ENCODE assay signal across 13 cellular contexts in the genomic region with DNA sequence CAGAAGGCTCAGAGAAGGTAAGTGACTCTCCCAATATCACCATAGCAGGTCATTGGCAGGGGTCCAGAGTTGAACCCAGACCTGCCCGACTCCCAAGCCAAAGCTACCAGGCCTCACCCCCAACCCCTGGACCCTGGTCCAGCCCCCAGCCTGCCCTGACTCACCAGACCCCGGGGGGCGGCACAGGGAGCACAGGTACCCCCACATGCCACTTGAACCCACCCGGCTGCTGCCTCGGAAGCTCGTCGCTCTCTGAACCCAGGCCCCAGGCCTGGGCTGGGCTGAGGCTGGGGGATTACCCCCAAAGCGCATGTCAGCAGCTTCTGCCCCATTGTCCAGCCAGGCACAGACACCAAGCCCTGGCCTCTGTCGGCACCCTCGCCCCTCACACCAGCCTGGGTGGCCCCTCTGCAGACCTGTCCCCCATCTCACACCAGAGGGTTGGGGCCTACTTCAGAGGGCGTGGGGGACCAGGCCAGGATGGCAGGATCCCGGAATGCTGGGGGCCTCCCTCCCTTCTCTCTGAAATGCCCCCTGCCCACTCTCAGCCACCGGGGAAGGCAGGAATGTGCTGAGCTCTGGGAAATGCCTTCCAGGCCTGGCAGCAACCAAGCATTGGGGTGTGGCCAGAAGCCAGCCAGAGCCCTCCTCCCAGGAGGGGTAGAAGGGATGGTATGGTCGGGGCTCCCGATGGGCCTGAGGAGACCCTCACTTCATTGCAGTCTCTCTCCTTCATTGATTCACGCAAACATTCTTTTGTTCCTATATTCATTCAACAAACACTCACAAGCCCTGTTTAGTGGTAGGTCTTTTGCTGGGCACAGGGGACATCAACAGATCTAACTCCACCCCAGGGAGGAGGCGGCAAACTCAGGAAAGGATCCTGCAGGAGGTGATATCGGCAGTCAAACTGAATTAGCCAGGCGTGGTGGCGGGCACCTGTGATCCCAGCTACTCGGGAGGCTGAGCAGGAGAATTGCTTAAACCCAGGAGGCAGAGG. TPM values are rescaled to one million over a fixed set of nuclear protein-coding genes. Genes with fewer than 3 reads are reported as not detected.
A peak's percentile ranks its signal among the peaks of the same experiment; 100 is the strongest.
DNase-seq lines count a peak whose midpoint lies in the region; ATAC-seq and TF ChIP-seq lines count a peak whose summit lies in the region.
"Had no signal": no experiment of that assay in that cellular context is flagged by ENCODE, and none has a peak within 500 bp of the region (broad histone marks: within the 10 kb centered on the region; RNA-seq: fewer than 3 reads in every experiment).

No MANE protein-coding gene starts in this region.

- H3K4me3 ChIP-seq in H7 (ENCODE audit: insufficient read depth, low read depth, low read length) (no peak overlapping the region), mammary epithelial cell (replicated peaks in 1 of 3; ENCODE audit: insufficient read depth in 1 of 3, low read depth in 2 of 3, low read length in 3 of 3) (no peak overlapping the region)
- H3K4me3 ChIP-seq: gastroesophageal sphincter, GM23248 had no signal

- H3K36me3 ChIP-seq in H7 (replicated peaks; ENCODE audit: control insufficient read depth, insufficient read depth, low read length) (no peaks in the 10 kb centered on the region), mammary epithelial cell (ENCODE audit: insufficient read depth, low read length) (no peaks in the 10 kb centered on the region)
- H3K36me3 ChIP-seq: gastroesophageal sphincter had no signal

- H3K27me3 Mint-ChIP-seq in osteocyte (ENCODE audit: unreplicated experiment) = no peaks in the 10 kb centered on the region

- peak overlapping the region; percentile 79 for H3K27ac Mint-ChIP-seq in osteocyte (ENCODE audit: unreplicated experiment)

- no peaks in the 10 kb centered on the region for H3K9me3 Mint-ChIP-seq in osteocyte (ENCODE audit: unreplicated experiment)
- H3K9me3 Mint-ChIP-seq: activated naive CD8-positive, alpha-beta T cell treated with anti-CD3 and anti-CD28 coated beads, Interleukin-2, amount 10 ng/mL, durations not matched to agents 7 days and 5 days had no signal

- no peak for ATAC-seq in HG03521 (IDR thresholded peaks at IDR 0.05; ENCODE audit: unreplicated experiment)
- ATAC-seq: gastroesophageal sphincter had no signal

- CTCF ChIA-PET in mammary epithelial cell (lab: Charles Lee; ENCODE audit: low non-redundant PET) = no interaction called here

- H3K9ac ChIP-seq in mammary epithelial cell (ENCODE audit: insufficient read depth, low read length) = no peak overlapping the region
- H3K9ac ChIP-seq: GM23248 had no signal

- intact Hi-C loops in mammary epithelial cell (cut with micrococcal nuclease) = no loop called here

- dilution Hi-C loops in mammary epithelial cell (cut with HindIII; ENCODE audit: low sequenced_read_pairs) = loop anchor here (5.0 kb wide), 1 partner anchor 52 kb away; the partner anchor contains the start of genes BLVRB and SPTBN4

- H3K27me3 ChIP-seq in H7 (ENCODE audit: control insufficient read depth, insufficient read depth, low read length) (no peaks in the 10 kb centered on the region), mammary epithelial cell (ENCODE audit: insufficient read depth, low read length) (no peaks in the 10 kb centered on the region)
- H3K27me3 ChIP-seq: gastroesophageal sphincter had no signal

- no peaks in the 10 kb centered on the region for H4K20me1 ChIP-seq in mammary epithelial cell (ENCODE audit: insufficient read depth, low read length)

- DNase-seq in H7 (peak; percentile 52), mammary epithelial cell (no peak), osteocyte (ENCODE audit: extremely low spot score, unreplicated experiment) (no peak), NCI-H748 (lab: John Stamatoyannopoulos, UW; ENCODE audit: unreplicated experiment) (no peak)
- DNase-seq in stimulated activated naive CD4-positive, alpha-beta T cell treated with Interleukin-2 at 50 U/mL for 16 hours (lab: John Stamatoyannopoulos, UW) = no peak
- DNase-seq: activated CD4-positive, CD25-positive, alpha-beta regulatory T cell treated with anti-CD3 and anti-CD28 coated beads, Interleukin-2, amount 50 U/mL, for 72 hours; activated naive CD8-positive, alpha-beta T cell treated with anti-CD3 and anti-CD28 coated beads, Interleukin-2, amount 10 ng/mL, durations not matched to agents 7 days and 5 days; GM23248; NCI-H774; RPMI8226; T-helper 2 cell had no signal

- TF ChIP-seq CTCF in mammary epithelial cell (conservative IDR thresholded peaks at IDR 0.05 in 1 of 2, IDR thresholded peaks at IDR 0.05 in 1 of 2; ENCODE audit: extremely low read depth in 1 of 2, insufficient read depth in 1 of 2, low read depth in 1 of 2, low read length in 2 of 2) = no peak
- no peak for TF ChIP-seq CTCF in osteocyte (IDR thresholded peaks at IDR 0.05)

- no peak overlapping the region for H3K27ac ChIP-seq in mammary epithelial cell (ENCODE audit: insufficient read depth, low read depth, low read length)
- H3K27ac ChIP-seq: gastroesophageal sphincter, GM23248 had no signal

- no peaks in the 10 kb centered on the region for H3K79me2 ChIP-seq in mammary epithelial cell (ENCODE audit: insufficient read depth, low read length)

- H3K9me3 ChIP-seq in mammary epithelial cell (replicated peaks; ENCODE audit: insufficient read depth, low read length) = no peaks in the 10 kb centered on the region
- H3K9me3 ChIP-seq: gastroesophageal sphincter had no signal

- no peak overlapping the region for H3K4me2 ChIP-seq in mammary epithelial cell (ENCODE audit: insufficient read depth, low read depth, low read length)

- H2AFZ ChIP-seq in mammary epithelial cell (ENCODE audit: low read depth, low read length) = peak overlapping the region; percentile 31
- H2AFZ ChIP-seq: GM23248 had no signal

- in situ Hi-C loops in mammary epithelial cell (cut with MboI; ENCODE audit: low sequenced_read_pairs in 2 of 2) = no loop called here

- BruUV-seq in mammary epithelial cell (replicated peaks; lab: Mats Ljungman, UMichigan) = no TSS peak

- peaks cover 38% of the 10 kb centered on the region for H3K4me1 Mint-ChIP-seq in osteocyte (ENCODE audit: unreplicated experiment)

- H3K4me3 Mint-ChIP-seq in osteocyte (ENCODE audit: unreplicated experiment) = no peak overlapping the region
- H3K4me3 Mint-ChIP-seq: activated naive CD8-positive, alpha-beta T cell treated with anti-CD3 and anti-CD28 coated beads, Interleukin-2, amount 10 ng/mL, durations not matched to agents 7 days and 5 days had no signal

- peaks cover 28% of the 10 kb centered on the region for H3K4me1 ChIP-seq in mammary epithelial cell (ENCODE audit: insufficient read depth, low read length)

- WGBS in mammary epithelial cell (ENCODE audit: low coverage, missing lambda C conversion rate) = 58% methylated on average over 8 of the region's 21 CpGs

- H3K36me3 Mint-ChIP-seq in osteocyte (ENCODE audit: unreplicated experiment) = no peaks in the 10 kb centered on the region
- H3K36me3 Mint-ChIP-seq: activated naive CD8-positive, alpha-beta T cell treated with anti-CD3 and anti-CD28 coated beads, Interleukin-2, amount 10 ng/mL, durations not matched to agents 7 days and 5 days had no signal

RNA-seq across cellular contexts. Expression of gene PRX, which starts 1.7 kb away (rescaled TPM):
- total RNA-seq in H7 (2014; rRNA removed; shearing (Covaris generic)) = 5.0 and 10.7 TPM in 2 replicates
- total RNA-seq in mammary epithelial cell (1 to 10 TPM; 1.7 to 2.3 TPM), osteocyte (5.0 and 5.7 TPM in 2 replicates)
- polyA plus RNA-seq in mammary epithelial cell = 0.42 TPM
- 0.10 TPM for polyA minus RNA-seq in mammary epithelial cell

RNA-seq across cellular contexts. Expression of gene SERTAD1, which starts 11.0 kb away (rescaled TPM):
- 3.7 and 4.4 TPM in 2 replicates for total RNA-seq in H7 (2014; rRNA removed; shearing (Covaris generic))
- 10 to 100 TPM; 20.6 to 25.8 TPM for total RNA-seq in mammary epithelial cell
- polyA plus RNA-seq in mammary epithelial cell = 29.4 TPM
- polyA minus RNA-seq in mammary epithelial cell = 16.0 TPM
- 13.3 and 13.8 TPM in 2 replicates for total RNA-seq in osteocyte

RNA-seq across cellular contexts. Expression of gene HIPK4, which starts 24.9 kb away (rescaled TPM):
- total RNA-seq in H7 (2014; rRNA removed; shearing (Covaris generic)) = 0.15 and 0.24 TPM in 2 replicates
- under 1 TPM; 0.12 to 0.33 TPM for total RNA-seq in mammary epithelial cell
- 0.07 TPM for polyA plus RNA-seq in mammary epithelial cell
- polyA minus RNA-seq in mammary epithelial cell = not detected
- total RNA-seq in osteocyte = 0.21 and 0.29 TPM in 2 replicates

RNA-seq across cellular contexts. Expression of gene SERTAD3, which starts 29.3 kb away (rescaled TPM):
- total RNA-seq in H7 (2014; rRNA removed; shearing (Covaris generic)) = 26.0 and 29.9 TPM in 2 replicates
- total RNA-seq in mammary epithelial cell (10 to 100 TPM; 34.3 to 35.8 TPM), osteocyte (31.4 and 33.4 TPM in 2 replicates)
- 19.3 TPM for polyA plus RNA-seq in mammary epithelial cell
- polyA minus RNA-seq in mammary epithelial cell = 32.7 TPM

RNA-seq across cellular contexts. Expression of gene BLVRB, which starts 50.7 kb away (rescaled TPM):
- total RNA-seq in H7 (2014; rRNA removed; shearing (Covaris generic)) = 43.6 and 53.8 TPM in 2 replicates
- total RNA-seq in mammary epithelial cell = 10 to 100 TPM; 57.6 to 92.5 TPM
- 88.3 TPM for polyA plus RNA-seq in mammary epithelial cell
- polyA minus RNA-seq in mammary epithelial cell = 52.5 TPM
- 45.6 and 51.5 TPM in 2 replicates for total RNA-seq in osteocyte
